8 cellular contexts compared by ENCODE assay signal in genomic region chr3:194688207-194688711, GRCh38. TPM values are rescaled to one million over a fixed set of nuclear protein-coding genes. Genes with fewer than 3 reads are reported as not detected.
A peak's percentile ranks its signal among the peaks of the same experiment; 100 is the strongest.
DNase-seq lines count a peak whose midpoint lies in the region; ATAC-seq and TF ChIP-seq lines count a peak whose summit lies in the region.

No MANE protein-coding gene starts in this region.

- POLR2A ChIA-PET in T-cell (lab: Charles Lee), result interaction anchor here (0.7 to 3.1 kb wide), 5 partner anchors 16 to 293 kb away, joined by 3 to 19 read pairs (median 4); partner anchors contain the start of gene LSG1 (in 1 of the 2)

- no peaks in the 10 kb centered on the region for H3K36me3 ChIP-seq in ES-I3 (ENCODE audit: insufficient read depth, low read length)
- H3K36me3 ChIP-seq in H7 (replicated peaks; ENCODE audit: control insufficient read depth, insufficient read depth, low read length), result no peaks in the 10 kb centered on the region
- H3K36me3 ChIP-seq in fibroblast of lung (ENCODE audit: control insufficient read depth, insufficient read depth, low read length), result no peaks in the 10 kb centered on the region
- no peaks in the 10 kb centered on the region for H3K36me3 ChIP-seq in osteoblast (ENCODE audit: insufficient read depth, low read length)

- H3K4me3 Mint-ChIP-seq in T-cell, result peak overlapping the region; percentile 67 to 95 (median 69)

- peak; percentile 17 to 22 (median 19) for ATAC-seq in T-cell (replicated peaks in 1 of 4)
- ATAC-seq in HG03571 (IDR thresholded peaks at IDR 0.05; ENCODE audit: unreplicated experiment), result no peak
- no peak for ATAC-seq in HG03097 (IDR thresholded peaks at IDR 0.05; ENCODE audit: low FRiP score, unreplicated experiment)

- TF ChIP-seq CTCF in fibroblast of lung (conservative IDR thresholded peaks at IDR 0.05 in 1 of 2, IDR thresholded peaks at IDR 0.05 in 1 of 2; ENCODE audit: low read depth in 1 of 2, low read length in 2 of 2) (no peak), osteoblast (IDR thresholded peaks at IDR 0.05; ENCODE audit: extremely low read depth, low read depth, low read length) (no peak)

- CTCF ChIA-PET in T-cell (lab: Charles Lee), result interaction anchor here (0.7 to 3.6 kb wide), 8 partner anchors 13 to 1060 kb away, joined by 3 to 41 read pairs (median 4); partner anchors contain the start of genes LSG1 (in 1 of the 2) and XXYLT1 (in 1 of the 2)

- H3K79me2 ChIP-seq in fibroblast of lung (ENCODE audit: control insufficient read depth, insufficient read depth, low read length) (peaks cover 7% of the 10 kb centered on the region), osteoblast (ENCODE audit: insufficient read depth, low read length) (peaks cover 14% of the 10 kb centered on the region)

- no peaks in the 10 kb centered on the region for H3K36me3 Mint-ChIP-seq in T-cell

- no peaks in the 10 kb centered on the region for H3K9me3 Mint-ChIP-seq in T-cell

- H3K9me3 ChIP-seq in ES-I3 (ENCODE audit: control insufficient read depth, insufficient read depth, low read length) (no peaks in the 10 kb centered on the region), fibroblast of lung (ENCODE audit: control insufficient read depth, insufficient read depth, low read depth, low read length) (no peaks in the 10 kb centered on the region), osteoblast (ENCODE audit: low read depth, low read length) (no peaks in the 10 kb centered on the region)

- peaks cover 39 to 54% (median 42%) of the 10 kb centered on the region in 3 donors for H3K4me1 Mint-ChIP-seq in T-cell

- H3K4me3 ChIP-seq in H7 (ENCODE audit: insufficient read depth, low read depth, low read length) (peak overlapping the region; percentile 69), fibroblast of lung (replicated peaks in 1 of 4; ENCODE audit: control extremely low read depth in 1 of 4, insufficient read depth in 1 of 4, low read depth in 3 of 4, low read length in 4 of 4) (peak overlapping the region; percentile 21 to 90 (median 66)), osteoblast (ENCODE audit: insufficient read depth, low read length) (peak overlapping the region; percentile 80)

- H3K27me3 Mint-ChIP-seq in T-cell, result peaks cover 13 to 17% of the 10 kb centered on the region in 2 donors

- H3K27ac Mint-ChIP-seq in T-cell, result peak overlapping the region; percentile 29 to 57

- H2AFZ ChIP-seq in fibroblast of lung (ENCODE audit: low read length) (no peak overlapping the region), osteoblast (ENCODE audit: low read length) (no peak overlapping the region)

- H3K27me3 ChIP-seq in H7 (ENCODE audit: control insufficient read depth, insufficient read depth, low read length) (peaks cover 33% of the 10 kb centered on the region), fibroblast of lung (ENCODE audit: control insufficient read depth, insufficient read depth, low read length) (no peaks in the 10 kb centered on the region), osteoblast (ENCODE audit: insufficient read depth, low read length) (no peaks in the 10 kb centered on the region)

- H4K20me1 ChIP-seq in fibroblast of lung (ENCODE audit: control insufficient read depth, extremely low read depth, insufficient read depth, low read length) (no peaks in the 10 kb centered on the region), osteoblast (ENCODE audit: insufficient read depth, low read length) (peaks cover 24% of the 10 kb centered on the region)

- no peak overlapping the region for H3K27ac ChIP-seq in fibroblast of lung (ENCODE audit: insufficient read depth, low read length)
- H3K27ac ChIP-seq in osteoblast (ENCODE audit: low read depth, low read length), result no peak overlapping the region

- H3K4me1 ChIP-seq in ES-I3 (ENCODE audit: insufficient read depth, low read length) (peaks cover 15% of the 10 kb centered on the region), fibroblast of lung (ENCODE audit: control insufficient read depth, extremely low read depth, insufficient read depth, low read length) (peaks cover 11% of the 10 kb centered on the region), osteoblast (ENCODE audit: insufficient read depth, low read length) (peaks cover 27% of the 10 kb centered on the region)

- H3K4me2 ChIP-seq in fibroblast of lung (ENCODE audit: extremely low read depth, insufficient read depth, low read length) (peak overlapping the region; percentile 93), osteoblast (ENCODE audit: insufficient read depth, low read length) (peak overlapping the region; percentile 88)

- H3K9ac ChIP-seq in ES-I3 (ENCODE audit: low read depth, low read length), result peak overlapping the region; percentile 74
- no peak overlapping the region for H3K9ac ChIP-seq in fibroblast of lung (ENCODE audit: insufficient read depth, low read length)

- peak; percentile 87 for DNase-seq in H7
- peak in 11 of 34 experiments; percentile 2 to 42 (median 5) for DNase-seq in T-cell
- DNase-seq in fibroblast of lung (ENCODE audit: low read depth in 2 of 2), result peak; percentile 20 to 39
- DNase-seq in osteoblast (ENCODE audit: insufficient read length, low spot score, missing footprints), result peak; percentile 92
- DNase-seq in SK-N-DZ (ENCODE audit: low spot score), result no peak

RNA-seq across cellular contexts. Expression of gene FAM43A, which starts 2.6 kb away (rescaled TPM):
- total RNA-seq in H7 (2014; rRNA removed; shearing (Covaris generic)), result 5.0 and 5.5 TPM in 2 replicates
- total RNA-seq in T-cell, result 10 to 100 TPM in 2 of 5 donors, 1 to 10 TPM in 3; 2.2 to 14.2 (median 8.1) TPM
- 7.2 and 8.8 TPM in 2 replicates for total RNA-seq in fibroblast of lung
- 3.2 and 6.7 TPM in 2 replicates for polyA plus RNA-seq in fibroblast of lung
- 5.0 and 11.2 TPM in 2 replicates for polyA plus RNA-seq in fibroblast of lung (2012)
- 0.51 and 1.6 TPM in 2 replicates for polyA minus RNA-seq in fibroblast of lung (ENCODE audit: low replicate concordance)
- total RNA-seq in osteoblast, result 14.7 and 17.0 TPM in 2 replicates
- polyA plus RNA-seq in SK-N-DZ (2014; cell fraction: cytosol; rRNA removed), result 0.48 and 1.1 TPM in 2 replicates
- polyA plus RNA-seq in SK-N-DZ (2014; cell fraction: nucleus; rRNA removed), result 1.2 and 2.2 TPM in 2 replicates

RNA-seq across cellular contexts. Expression of gene LSG1, which starts 16.3 kb away (rescaled TPM):
- 47.1 and 51.1 TPM in 2 replicates for total RNA-seq in H7 (2014; rRNA removed; shearing (Covaris generic))
- total RNA-seq in T-cell (10 to 100 TPM; 40.0 to 83.5 (median 49.5) TPM), fibroblast of lung (34.7 and 35.3 TPM in 2 replicates), osteoblast (40.9 and 41.5 TPM in 2 replicates)
- polyA plus RNA-seq in fibroblast of lung, result 27.6 and 34.9 TPM in 2 replicates
- polyA plus RNA-seq in fibroblast of lung (2012), result 16.4 and 22.6 TPM in 2 replicates
- 22.6 and 55.8 TPM in 2 replicates for polyA minus RNA-seq in fibroblast of lung (ENCODE audit: low replicate concordance)
- polyA plus RNA-seq in SK-N-DZ (2014; cell fraction: cytosol; rRNA removed), result 50.0 and 68.5 TPM in 2 replicates
- polyA plus RNA-seq in SK-N-DZ (2014; cell fraction: nucleus; rRNA removed), result 98.1 and 109 TPM in 2 replicates

RNA-seq across cellular contexts. Expression of gene TMEM44, which starts 55.0 kb away (rescaled TPM):
- total RNA-seq in H7 (2014; rRNA removed; shearing (Covaris generic)), result 5.4 and 9.8 TPM in 2 replicates
- total RNA-seq in T-cell (1 to 10 TPM; 1.6 to 3.3 (median 2.3) TPM), fibroblast of lung (9.2 and 14.9 TPM in 2 replicates), osteoblast (18.8 and 20.3 TPM in 2 replicates)
- polyA plus RNA-seq in fibroblast of lung, result 10.8 and 11.0 TPM in 2 replicates
- polyA plus RNA-seq in fibroblast of lung (2012), result 12.3 and 13.5 TPM in 2 replicates
- 12.5 and 14.9 TPM in 2 replicates for polyA minus RNA-seq in fibroblast of lung (ENCODE audit: low replicate concordance)
- 11.8 and 21.0 TPM in 2 replicates for polyA plus RNA-seq in SK-N-DZ (2014; cell fraction: cytosol; rRNA removed)
- 42.9 and 51.7 TPM in 2 replicates for polyA plus RNA-seq in SK-N-DZ (2014; cell fraction: nucleus; rRNA removed)

Comparison
In these comparisons a context has a peak if more than half of its experiments do, and no peak if none do; other contexts are left out.
1. ATAC-seq: peak in T-cell (4 of 4); none in HG03571 (single experiment) and HG03097 (single experiment).
2. Peak in every context shown above with its lines, with median percentiles within 50 percentile points of each other: H3K4me3 ChIP-seq.